ENCODE assay signal across 8 cellular contexts in the genomic region with DNA sequence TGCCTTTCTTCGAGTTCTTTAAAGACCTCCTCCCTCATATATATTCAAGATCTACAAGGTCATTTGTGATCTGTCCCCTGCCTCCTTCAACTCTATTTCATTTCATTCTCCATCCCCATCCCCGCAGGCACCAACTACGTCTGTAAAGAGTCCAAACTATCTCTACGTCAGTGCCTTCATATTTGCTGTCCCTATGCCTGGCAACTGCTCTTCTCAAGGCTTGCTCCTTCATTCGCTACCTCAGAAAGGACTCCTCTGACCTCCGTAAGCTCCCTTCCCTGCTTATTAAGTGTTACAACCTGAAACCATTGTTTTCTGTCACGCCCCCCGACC. TPM values are rescaled to one million over a fixed set of nuclear protein-coding genes. Genes with fewer than 3 reads are reported as not detected.
DNase-seq lines count a peak whose midpoint lies in the region; ATAC-seq and TF ChIP-seq lines count a peak whose summit lies in the region.

No MANE protein-coding gene starts in this region.

- TF ChIP-seq CTCF in VCaP (conservative IDR thresholded peaks at IDR 0.05): no peak
- no peak for TF ChIP-seq CTCF in glutamatergic neuron (IDR thresholded peaks at IDR 0.05; ENCODE audit: partially characterized antibody, unreplicated experiment)
- TF ChIP-seq CTCF in gastrocnemius medialis (IDR thresholded peaks at IDR 0.05 in 4 of 5, conservative IDR thresholded peaks at IDR 0.05 in 1 of 5): no peak
- TF ChIP-seq CTCF in GM13976 (IDR thresholded peaks at IDR 0.05; ENCODE audit: borderline replicate concordance, control extremely low read depth, extremely low read depth, insufficient read depth, missing control alignments): no peak

- peak in 1 of 2 donors; percentile 19 for ATAC-seq in gastrocnemius medialis
- ATAC-seq in GM21423 (IDR thresholded peaks at IDR 0.05; ENCODE audit: unreplicated experiment): no peak

- peaks cover 12 to 17% of the 10 kb centered on the region in 2 donors for H3K4me1 ChIP-seq in gastrocnemius medialis

- peaks cover 68% of the 10 kb centered on the region for H3K4me1 Mint-ChIP-seq in activated naive CD4-positive, alpha-beta T cell treated with anti-CD3 and anti-CD28 coated beads, Interleukin-2, amount 50 U/mL, for 24 hours
- H3K4me1 Mint-ChIP-seq in glutamatergic neuron (ENCODE audit: low read depth, unreplicated experiment): peaks cover 10% of the 10 kb centered on the region

- no peak for TF ChIP-seq POLR2A in gastrocnemius medialis (IDR thresholded peaks at IDR 0.05)

- no peak for DNase-seq in activated naive CD4-positive, alpha-beta T cell treated with anti-CD3 and anti-CD28 coated beads, Interleukin-2, amount 50 U/mL, for 16 hours
- DNase-seq in glutamatergic neuron (no peak), gastrocnemius medialis (no peak), GM13976 (ENCODE audit: low spot score) (no peak)
- DNase-seq in stimulated activated naive CD4-positive, alpha-beta T cell (lab: John Stamatoyannopoulos, UW): no peak

- H3K27ac Mint-ChIP-seq in activated naive CD4-positive, alpha-beta T cell treated with anti-CD3 and anti-CD28 coated beads, Interleukin-2, amount 50 U/mL, for 24 hours: peak overlapping the region; percentile 92
- H3K27ac Mint-ChIP-seq in glutamatergic neuron (ENCODE audit: unreplicated experiment): peak overlapping the region; percentile 41

- in situ Hi-C loops in gastrocnemius medialis (cut with MboI; ENCODE audit: low sequenced_read_pairs in 4 of 4) (loop anchor here in 1 of 4 donors (25.0 kb wide), 1 partner anchor 282 kb away; no protein-coding TSS in a partner anchor), GM13976 (cut with MboI; ENCODE audit: low sequenced_read_pairs, unreplicated experiment) (loop anchor here (25.0 kb wide), 2 partner anchors 282 to 557 kb away; partner anchors contain the start of gene GRIP1)

- intact Hi-C loops in gastrocnemius medialis (cut with DNase I; ENCODE audit: low total_unique reads): loop anchor here (2.0 to 10.0 kb wide), 2 partner anchors 39 to 175 kb away; partner anchors contain the start of genes HELB and TMBIM4

- H3K27me3 Mint-ChIP-seq in activated naive CD4-positive, alpha-beta T cell treated with anti-CD3 and anti-CD28 coated beads, Interleukin-2, amount 50 U/mL, for 24 hours: no peaks in the 10 kb centered on the region
- H3K27me3 Mint-ChIP-seq in glutamatergic neuron (ENCODE audit: unreplicated experiment): no peaks in the 10 kb centered on the region

- H3K4me3 Mint-ChIP-seq in activated naive CD4-positive, alpha-beta T cell treated with anti-CD3 and anti-CD28 coated beads, Interleukin-2, amount 50 U/mL, for 24 hours: peak overlapping the region; percentile 98
- H3K4me3 Mint-ChIP-seq in glutamatergic neuron (ENCODE audit: unreplicated experiment): peak overlapping the region; percentile 98

- H3K9me3 ChIP-seq in gastrocnemius medialis: no peaks in the 10 kb centered on the region

- H3K36me3 Mint-ChIP-seq in activated naive CD4-positive, alpha-beta T cell treated with anti-CD3 and anti-CD28 coated beads, Interleukin-2, amount 50 U/mL, for 24 hours: peaks cover 28% of the 10 kb centered on the region
- H3K36me3 Mint-ChIP-seq in glutamatergic neuron (ENCODE audit: unreplicated experiment): no peaks in the 10 kb centered on the region

- H3K27ac ChIP-seq in VCaP (peak overlapping the region; percentile 91), gastrocnemius medialis (peak overlapping the region in 3 of 4 donors; percentile 70 to 80 (median 77))

- H3K27me3 ChIP-seq in gastrocnemius medialis: no peaks in the 10 kb centered on the region

- peaks cover 0 to 29% of the 10 kb centered on the region in 2 donors for H3K36me3 ChIP-seq in gastrocnemius medialis

- H3K9me3 Mint-ChIP-seq in activated naive CD4-positive, alpha-beta T cell treated with anti-CD3 and anti-CD28 coated beads, Interleukin-2, amount 50 U/mL, for 24 hours: no peaks in the 10 kb centered on the region
- H3K9me3 Mint-ChIP-seq in glutamatergic neuron (ENCODE audit: unreplicated experiment): peaks cover 5% of the 10 kb centered on the region

- peak overlapping the region; percentile 73 to 89 (median 81) for H3K4me3 ChIP-seq in gastrocnemius medialis

RNA-seq across cellular contexts. Expression of gene LLPH, which starts 0.7 kb away (rescaled TPM):
- total RNA-seq in glutamatergic neuron (ENCODE audit: unreplicated experiment) (14.4 TPM), gastrocnemius medialis (10 to 100 TPM in 2 of 4 donors, 1 to 10 TPM in 2; 9.5 to 21.4 (median 12.5) TPM)

RNA-seq across cellular contexts. Expression of gene TMBIM4, which starts 39.9 kb away (rescaled TPM):
- total RNA-seq in glutamatergic neuron (ENCODE audit: unreplicated experiment): 26.6 TPM
- total RNA-seq in gastrocnemius medialis: 100 to 1,000 TPM in 1 of 4 donors, 10 to 100 TPM in 3; 73.5 to 110 (median 80.9) TPM

RNA-seq across cellular contexts. Expression of gene IRAK3, which starts 59.1 kb away (rescaled TPM):
- 3.9 TPM for total RNA-seq in glutamatergic neuron (ENCODE audit: unreplicated experiment)
- 1 to 10 TPM; 4.3 to 7.8 (median 5.4) TPM for total RNA-seq in gastrocnemius medialis
